14 cellular contexts compared by ENCODE assay signal in the genomic region with DNA sequence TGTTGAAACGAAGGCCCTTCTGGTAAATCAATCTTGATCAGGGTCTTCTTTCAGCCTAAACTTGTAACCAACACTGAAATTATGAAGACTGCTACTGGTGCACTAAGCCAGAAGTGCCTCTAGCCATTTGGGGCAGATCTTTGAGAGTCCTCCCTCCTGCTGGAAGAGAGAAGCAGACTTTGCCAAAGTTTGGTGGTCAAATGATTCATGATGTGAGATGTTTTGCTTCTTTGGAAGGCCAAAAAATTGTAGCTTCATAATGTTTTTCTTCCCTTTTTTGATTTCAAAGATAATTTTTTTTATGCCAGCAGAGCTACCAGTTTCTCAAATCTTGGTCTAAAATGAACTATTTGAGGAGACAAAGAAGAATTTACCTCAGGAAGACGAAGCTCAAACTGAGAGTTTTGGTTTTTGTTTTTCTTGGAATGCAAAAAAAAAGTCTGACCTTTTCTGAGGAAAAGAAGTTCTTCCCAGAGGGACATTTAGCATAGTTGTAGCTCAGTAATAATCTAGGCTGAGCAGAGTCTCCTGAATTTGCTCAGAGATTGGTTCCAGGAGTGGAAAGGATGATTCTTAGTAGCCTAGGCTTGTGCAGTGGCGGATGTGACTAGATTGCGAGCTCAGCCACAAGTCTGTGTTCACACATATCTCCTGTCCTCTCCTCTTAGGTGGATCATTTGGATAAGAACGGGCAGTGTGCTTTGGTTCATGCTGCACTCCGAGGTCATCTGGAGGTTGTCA. TPM values are rescaled to one million over a fixed set of nuclear protein-coding genes. Genes with fewer than 3 reads are reported as not detected.
DNase-seq lines count a peak whose midpoint lies in the region; ATAC-seq and TF ChIP-seq lines count a peak whose summit lies in the region.
"Had no signal": no experiment of that assay in that cellular context is flagged by ENCODE, and none has a peak within 500 bp of the region (broad histone marks: within the 10 kb centered on the region; RNA-seq: fewer than 3 reads in every experiment).

No MANE protein-coding gene starts in this region.

- H3K27me3 Mint-ChIP-seq in osteocyte (ENCODE audit: unreplicated experiment) (no peaks in the 10 kb centered on the region), immature natural killer cell (ENCODE audit: low read depth in 3 of 3) (no peaks in the 10 kb centered on the region)
- no peaks in the 10 kb centered on the region for H3K27me3 Mint-ChIP-seq in activated CD8-positive, alpha-beta T cell treated with anti-CD3 and anti-CD28 coated beads for 36 hours
- H3K27me3 Mint-ChIP-seq: activated naive CD8-positive, alpha-beta T cell; naive thymus-derived CD4-positive, alpha-beta T cell; stimulated activated naive CD8-positive, alpha-beta T cell treated with anti-CD3 and anti-CD28 coated beads, Interleukin-15, Interleukin-2, amounts not matched to agents 100 ng/mL and 50 ng/mL, for 24 hours had no signal

- H3K36me3 Mint-ChIP-seq in osteocyte (ENCODE audit: unreplicated experiment) (peaks cover 13% of the 10 kb centered on the region), immature natural killer cell (peaks cover 15 to 42% (median 20%) of the 10 kb centered on the region in 3 donors)
- peaks cover 2% of the 10 kb centered on the region for H3K36me3 Mint-ChIP-seq in activated CD8-positive, alpha-beta T cell treated with anti-CD3 and anti-CD28 coated beads for 36 hours (ENCODE audit: low read depth)

- no peaks in the 10 kb centered on the region for H3K9me3 Mint-ChIP-seq in osteocyte (ENCODE audit: unreplicated experiment)
- H3K9me3 Mint-ChIP-seq in activated CD8-positive, alpha-beta T cell treated with anti-CD3 and anti-CD28 coated beads for 36 hours, result no peaks in the 10 kb centered on the region
- H3K9me3 Mint-ChIP-seq in immature natural killer cell, result no peaks in the 10 kb centered on the region
- H3K9me3 Mint-ChIP-seq: CD4-positive, CD25-positive, alpha-beta regulatory T cell; naive thymus-derived CD4-positive, alpha-beta T cell; stimulated activated naive CD8-positive, alpha-beta T cell treated with anti-CD3 and anti-CD28 coated beads, Interleukin-15, Interleukin-2, amounts not matched to agents 100 ng/mL and 50 ng/mL, for 24 hours had no signal

- CTCF ChIA-PET in activated CD8-positive, alpha-beta T cell treated with anti-CD3 and anti-CD28 coated beads for 36 hours (lab: Charles Lee), result interaction anchor here (0.9 to 1.2 kb wide), 3 partner anchors 10 to 84 kb away, joined by 3 to 5 read pairs (median 3); no protein-coding TSS in a partner anchor

- POLR2A ChIA-PET in activated CD8-positive, alpha-beta T cell treated with anti-CD3 and anti-CD28 coated beads for 36 hours (lab: Charles Lee), result interaction anchor here (1.1 kb wide), 1 partner anchor 12 kb away, joined by 3 read pairs; no protein-coding TSS in a partner anchor

- H3K4me1 ChIP-seq in adipocyte (ENCODE audit: control insufficient read depth, insufficient read depth, low read length), result peaks cover 32% of the 10 kb centered on the region

- DNase-seq in EL (peak; percentile 85), adipocyte (ENCODE audit: low read depth) (peak; percentile 67), fibroblast of the aortic adventitia (ENCODE audit: low read depth) (peak; percentile 92), osteocyte (ENCODE audit: extremely low spot score, unreplicated experiment) (no peak), RKO (ENCODE audit: low spot score) (no peak), immature natural killer cell (no peak)
- DNase-seq in activated CD8-positive, alpha-beta T cell treated with anti-CD3 and anti-CD28 coated beads for 36 hours, result no peak
- no peak for DNase-seq in activated naive CD4-positive, alpha-beta T cell (lab: John Stamatoyannopoulos, UW)
- DNase-seq: CD4-positive, CD25-positive, alpha-beta regulatory T cell; naive thymus-derived CD4-positive, alpha-beta T cell; retina; WERI-Rb-1 had no signal

- peak overlapping the region; percentile 82 for H3K27ac Mint-ChIP-seq in osteocyte (ENCODE audit: unreplicated experiment)
- H3K27ac Mint-ChIP-seq in activated CD8-positive, alpha-beta T cell treated with anti-CD3 and anti-CD28 coated beads for 36 hours, result no peak overlapping the region
- no peak overlapping the region for H3K27ac Mint-ChIP-seq in immature natural killer cell
- H3K27ac Mint-ChIP-seq: activated naive CD8-positive, alpha-beta T cell; CD4-positive, CD25-positive, alpha-beta regulatory T cell; naive thymus-derived CD4-positive, alpha-beta T cell; stimulated activated naive CD8-positive, alpha-beta T cell treated with anti-CD3 and anti-CD28 coated beads, Interleukin-15, Interleukin-2, amounts not matched to agents 100 ng/mL and 50 ng/mL, for 24 hours had no signal

- H3K9ac ChIP-seq in adipocyte (ENCODE audit: low read length), result peak overlapping the region; percentile 18

- H3K4me1 Mint-ChIP-seq in osteocyte (ENCODE audit: unreplicated experiment), result peaks cover 34% of the 10 kb centered on the region
- H3K4me1 Mint-ChIP-seq in activated CD8-positive, alpha-beta T cell treated with anti-CD3 and anti-CD28 coated beads for 36 hours (ENCODE audit: low read depth), result no peaks in the 10 kb centered on the region
- no peaks in the 10 kb centered on the region for H3K4me1 Mint-ChIP-seq in immature natural killer cell
- H3K4me1 Mint-ChIP-seq: naive thymus-derived CD4-positive, alpha-beta T cell had no signal

- no peaks in the 10 kb centered on the region for H3K9me3 ChIP-seq in adipocyte (ENCODE audit: control insufficient read depth, low read length)

- intact Hi-C loops in activated CD8-positive, alpha-beta T cell treated with anti-CD3 and anti-CD28 coated beads for 36 hours (cut with micrococcal nuclease), result no loop called here

- peaks cover 10% of the 10 kb centered on the region for H3K36me3 ChIP-seq in adipocyte (ENCODE audit: control insufficient read depth, insufficient read depth, low read length, severe bottlenecking)

- no peak overlapping the region for H3K4me3 Mint-ChIP-seq in osteocyte (ENCODE audit: unreplicated experiment)
- no peak overlapping the region for H3K4me3 Mint-ChIP-seq in activated CD8-positive, alpha-beta T cell treated with anti-CD3 and anti-CD28 coated beads for 36 hours
- no peak overlapping the region for H3K4me3 Mint-ChIP-seq in immature natural killer cell
- H3K4me3 Mint-ChIP-seq: activated naive CD8-positive, alpha-beta T cell; CD4-positive, CD25-positive, alpha-beta regulatory T cell; naive thymus-derived CD4-positive, alpha-beta T cell; stimulated activated naive CD8-positive, alpha-beta T cell treated with anti-CD3 and anti-CD28 coated beads, Interleukin-15, Interleukin-2, amounts not matched to agents 100 ng/mL and 50 ng/mL, for 24 hours had no signal

- H3K4me3 ChIP-seq in adipocyte (ENCODE audit: low read length), result peak overlapping the region; percentile 50
- peak overlapping the region; percentile 6 for H3K4me3 ChIP-seq in fibroblast of the aortic adventitia (ENCODE audit: low read depth, low read length)

- H3K27me3 ChIP-seq in adipocyte (replicated peaks; ENCODE audit: control insufficient read depth, insufficient read depth, low read length), result no peaks in the 10 kb centered on the region

- ATAC-seq in activated CD8-positive, alpha-beta T cell treated with anti-CD3 and anti-CD28 coated beads for 36 hours, result no peak
- ATAC-seq: naive thymus-derived CD4-positive, alpha-beta T cell had no signal

- TF ChIP-seq CTCF in fibroblast of the aortic adventitia (IDR thresholded peaks at IDR 0.05; ENCODE audit: insufficient read depth, low read length), result no peak
- TF ChIP-seq CTCF in osteocyte (IDR thresholded peaks at IDR 0.05), result peak; percentile 11
- TF ChIP-seq CTCF in activated CD8-positive, alpha-beta T cell treated with anti-CD3 and anti-CD28 coated beads for 36 hours (IDR thresholded peaks at IDR 0.05), result no peak

RNA-seq across cellular contexts. Expression of a gene that starts 50.9 kb away (rescaled TPM):
- total RNA-seq in fibroblast of the aortic adventitia (ENCODE audit: low replicate concordance), result 16.4 and 29.5 TPM in 2 replicates
- 5.7 and 6.1 TPM in 2 replicates for total RNA-seq in osteocyte
- 1 to 10 TPM; 1.5 to 2.2 TPM for total RNA-seq in activated CD8-positive, alpha-beta T cell treated with anti-CD3 and anti-CD28 coated beads for 36 hours
- polyA plus RNA-seq in immature natural killer cell, result 10 to 100 TPM; 13.7 to 22.4 (median 21.0) TPM

Comparison
In these comparisons a context has a peak if more than half of its experiments do, and no peak if none do; other contexts are left out.
1. DNase-seq: peak in EL (single experiment), adipocyte (single experiment) and fibroblast of the aortic adventitia (single experiment); none in osteocyte (single experiment), RKO (single experiment), activated CD8-positive, alpha-beta T cell treated with anti-CD3 and anti-CD28 coated beads for 36 hours (single experiment), immature natural killer cell (0 of 3) and activated naive CD4-positive, alpha-beta T cell (0 of 4).